Comparison of ENCODE assay signal across 8 cellular contexts in genomic region chr17:40450175-40450574, GRCh38.
A peak's percentile ranks its signal among the peaks of the same experiment; 100 is the strongest.
DNase-seq lines count a peak whose midpoint lies in the region; ATAC-seq and TF ChIP-seq lines count a peak whose summit lies in the region.

No MANE protein-coding gene starts in this region.

- no peak overlapping the region for H3K4me3 ChIP-seq in HL-60 (replicated peaks; ENCODE audit: insufficient read depth, low read length)

- H3K27ac ChIP-seq in HL-60 (replicated peaks): no peak overlapping the region

- peak; percentile 54 for TF ChIP-seq CTCF in HL-60 (IDR thresholded peaks at IDR 0.05; ENCODE audit: insufficient read depth, low read length)

- no peak for ATAC-seq in GM18520 (IDR thresholded peaks at IDR 0.05; ENCODE audit: unreplicated experiment)

- no peaks in the 10 kb centered on the region for H3K27me3 ChIP-seq in HL-60 (ENCODE audit: insufficient read depth, poor library complexity, severe bottlenecking)

- DNase-seq in COLO668 (lab: John Stamatoyannopoulos, UW; ENCODE audit: unreplicated experiment) (peak; percentile 4), HL-60 (ENCODE audit: low read depth in 1 of 2, low spot score in 1 of 2) (peak in 1 of 2 experiments; percentile 56), germinal center (ENCODE audit: low spot score) (peak; percentile 31), NCI-H187 treated with DMSO at 0.1 percent for 48 hours (lab: John Stamatoyannopoulos, UW) (no peak), ecto neural progenitor cell (ENCODE audit: low spot score) (no peak)
- peak; percentile 26 to 40 for DNase-seq in activated CD4-positive, alpha-beta T cell treated with anti-CD3 and anti-CD28 coated beads, Interleukin-2, amount 50 U/mL, for 4 hours
- DNase-seq in stimulated activated CD8-positive, alpha-beta memory T cell treated with anti-CD3 and anti-CD28 coated beads, Interleukin-7, amount 100 ng/mL, for 24 hours (ENCODE audit: low read depth): peak; percentile 25

Comparison
In these comparisons a context has a peak if more than half of its experiments do, and no peak if none do; other contexts are left out.
1. DNase-seq: peak in COLO668 (single experiment), activated CD4-positive, alpha-beta T cell treated with anti-CD3 and anti-CD28 coated beads, Interleukin-2, amount 50 U/mL, for 4 hours (2 of 2), germinal center (single experiment) and stimulated activated CD8-positive, alpha-beta memory T cell treated with anti-CD3 and anti-CD28 coated beads, Interleukin-7, amount 100 ng/mL, for 24 hours (single experiment); none in NCI-H187 treated with DMSO at 0.1 percent for 48 hours (single experiment) and ecto neural progenitor cell (single experiment).